Comparison of ENCODE assay signal across 8 cellular contexts in genomic region chr3:99774467-99774866, GRCh38. TPM values are rescaled to one million over a fixed set of nuclear protein-coding genes. Genes with fewer than 3 reads are reported as not detected.
A peak's percentile ranks its signal among the peaks of the same experiment; 100 is the strongest.
DNase-seq lines count a peak whose midpoint lies in the region; ATAC-seq and TF ChIP-seq lines count a peak whose summit lies in the region.

No MANE protein-coding gene starts in this region.

- no peaks in the 10 kb centered on the region for H3K79me2 ChIP-seq in neural progenitor cell (ENCODE audit: low read depth)

- TF ChIP-seq CTCF in AG09319 (IDR thresholded peaks at IDR 0.05; ENCODE audit: low read depth, low read length) (no peak), cardiac fibroblast (IDR thresholded peaks at IDR 0.05; ENCODE audit: low read depth, low read length) (no peak), neural progenitor cell (IDR thresholded peaks at IDR 0.05) (no peak)

- ATAC-seq in GM19372 (IDR thresholded peaks at IDR 0.05; ENCODE audit: low read depth, unreplicated experiment) (peak; percentile 69), HG03139 (IDR thresholded peaks at IDR 0.05; ENCODE audit: unreplicated experiment) (peak; percentile 90)

- no peak overlapping the region for H3K27ac Mint-ChIP-seq in neural progenitor cell

- H3F3A ChIP-seq in neural progenitor cell (ENCODE audit: low read depth), result no peaks in the 10 kb centered on the region

- no peak overlapping the region for H3K9ac ChIP-seq in neural progenitor cell

- H3K9me3 Mint-ChIP-seq in neural progenitor cell, result no peaks in the 10 kb centered on the region

- H3K4me3 Mint-ChIP-seq in neural progenitor cell, result no peak overlapping the region

- H3K9me3 ChIP-seq in neural progenitor cell (ENCODE audit: low read depth), result no peaks in the 10 kb centered on the region

- H3K27ac ChIP-seq in neural progenitor cell, result no peak overlapping the region

- H2AFZ ChIP-seq in neural progenitor cell (replicated peaks), result no peak overlapping the region

- no peak overlapping the region for H3K4me2 ChIP-seq in neural progenitor cell

- H4K20me1 ChIP-seq in neural progenitor cell (ENCODE audit: low read depth), result no peaks in the 10 kb centered on the region

- H3K36me3 Mint-ChIP-seq in neural progenitor cell, result no peaks in the 10 kb centered on the region

- peaks cover 2% of the 10 kb centered on the region for H3K27me3 Mint-ChIP-seq in neural progenitor cell (ENCODE audit: insufficient read depth, low read depth)

- no peaks in the 10 kb centered on the region for H3K36me3 ChIP-seq in neural progenitor cell

- H3K27me3 ChIP-seq in neural progenitor cell, result no peaks in the 10 kb centered on the region

- peak; percentile 79 for DNase-seq in AG09319 (ENCODE audit: extremely low read depth, low read depth)
- peak; percentile 66 to 81 for DNase-seq in cardiac fibroblast (ENCODE audit: low read depth in 2 of 2)
- no peak for DNase-seq in anterior cingulate cortex (lab: John Stamatoyannopoulos, UW)
- no peak for DNase-seq in neural progenitor cell (ENCODE audit: low spot score)
- no peak for DNase-seq in DMS53 treated with DMSO at 0.1 percent for 48 hours (lab: John Stamatoyannopoulos, UW; ENCODE audit: unreplicated experiment)
- DNase-seq in T-helper 9 cell, result no peak

- H3K4me1 ChIP-seq in neural progenitor cell, result no peaks in the 10 kb centered on the region

- H3K4me1 Mint-ChIP-seq in neural progenitor cell, result no peaks in the 10 kb centered on the region

- no peak overlapping the region for H3K4me3 ChIP-seq in cardiac fibroblast (replicated peaks in 1 of 2; ENCODE audit: low read depth in 2 of 2, low read length in 2 of 2)
- H3K4me3 ChIP-seq in neural progenitor cell, result no peak overlapping the region

RNA-seq across cellular contexts. Expression of gene CMSS1, which starts 43.2 kb away (rescaled TPM):
- total RNA-seq in neural progenitor cell (ENCODE audit: low replicate concordance), result 32.8 and 56.3 TPM in 2 replicates

Comparison
In these comparisons a context has a peak if more than half of its experiments do, and no peak if none do; other contexts are left out.
1. DNase-seq: peak in AG09319 (single experiment) and cardiac fibroblast (2 of 2); none in anterior cingulate cortex (0 of 58), neural progenitor cell (single experiment), DMS53 treated with DMSO at 0.1 percent for 48 hours (single experiment) and T-helper 9 cell (single experiment).